ENCODE assay signal across 1 cellular context in the genomic region with DNA sequence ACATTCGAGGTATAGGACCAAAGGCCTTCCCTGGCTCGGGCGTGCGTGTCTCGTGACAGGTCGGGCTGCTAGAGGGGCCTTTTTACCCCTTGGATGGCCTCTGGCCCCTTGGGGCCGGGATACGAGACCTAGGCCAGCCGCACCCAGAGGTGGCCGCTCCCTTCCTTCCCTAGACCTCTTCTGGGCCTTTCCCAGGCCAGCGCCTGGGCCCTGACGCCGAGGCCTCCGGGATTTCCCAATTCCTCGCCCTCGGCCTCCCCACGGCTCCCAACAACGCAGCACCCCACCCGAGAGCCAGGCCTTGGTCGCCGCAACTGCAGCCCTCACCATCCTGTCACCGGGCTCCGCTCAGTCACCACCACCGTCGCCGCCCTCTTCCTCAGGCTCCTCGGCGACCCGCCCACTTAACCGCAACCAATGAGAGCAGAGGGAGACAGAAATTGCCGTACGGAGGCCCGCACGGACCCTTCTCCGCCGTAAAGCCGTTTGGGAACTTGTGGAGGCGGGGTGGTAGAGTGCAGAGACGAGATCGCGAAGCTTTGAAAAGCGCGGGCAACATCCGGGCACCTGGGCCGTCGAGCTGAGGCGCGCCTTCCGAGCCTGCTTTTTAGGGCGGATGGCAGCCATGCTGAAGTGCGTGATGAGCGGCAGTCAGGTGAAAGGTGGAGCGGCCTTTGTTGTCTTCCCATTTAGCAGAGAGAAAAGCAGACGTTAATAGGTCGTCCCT.
A peak's percentile ranks its signal among the peaks of the same experiment; 100 is the strongest.
TF ChIP-seq lines count a peak whose summit lies in the region.

A gene (plus strand): TSS at position 610 of the 727 bp plus-strand sequence. CDS start 7 bp downstream, at position 617.
A gene (minus strand): TSS at position 390 of the 727 bp plus-strand sequence. CDS start 60 bp downstream, at position 330.

TF ChIP-seq in HepG2, 621 proteins besides CTCF, POLR2A, EP300 and RAD21 (continued from another document and continues in another):
- TF ChIP-seq PHB2 (IDR thresholded peaks at IDR 0.05; ENCODE audit: partially characterized antibody) (no peak), ZNF713 (CRISPR knock-in tag; IDR thresholded peaks at IDR 0.05) (peak; percentile 58; the same call in 1 of the 2 replicates), ZNF703 (CRISPR knock-in tag; IDR thresholded peaks at IDR 0.05; ENCODE audit: borderline replicate concordance) (peak; percentile 64), HNRNPH1 (optimal IDR thresholded peaks at IDR 0.05; ENCODE audit: low read depth, low read length) (no peak), ZNF766 (CRISPR knock-in tag; IDR thresholded peaks at IDR 0.05; ENCODE audit: borderline replicate concordance) (peak; percentile 99), SP140L (CRISPR knock-in tag; IDR thresholded peaks at IDR 0.05; ENCODE audit: borderline replicate concordance) (peak; percentile 86; the same call in 1 of the 2 replicates), XBP1 (CRISPR knock-in tag; IDR thresholded peaks at IDR 0.05) (no peak), ZNF7 (CRISPR knock-in tag; IDR thresholded peaks at IDR 0.05) (no peak), HOXA9 (CRISPR knock-in tag; IDR thresholded peaks at IDR 0.05; ENCODE audit: borderline replicate concordance) (peak; percentile 89; the same call in 1 of the 2 replicates), SP4 (CRISPR knock-in tag; IDR thresholded peaks at IDR 0.05) (peak; percentile 90), SRF (IDR thresholded peaks at IDR 0.05; ENCODE audit: low read depth, low read length) (0 out of 2 replicates have a peak, but pooled peaks have one; percentile 16), ZNF138 (CRISPR knock-in tag; IDR thresholded peaks at IDR 0.05; ENCODE audit: low read depth) (no peak; the same call in 1 of the 2 replicates), RFX3 (CRISPR knock-in tag; IDR thresholded peaks at IDR 0.05) (no peak), HOXA5 (CRISPR knock-in tag; IDR thresholded peaks at IDR 0.05) (peak; percentile 82; the same call in 1 of the 2 replicates), ATF1 (CRISPR knock-in tag; IDR thresholded peaks at IDR 0.05) (no peak), KDM4B (CRISPR knock-in tag; IDR thresholded peaks at IDR 0.05) (peak; percentile 31; the same call in 1 of the 2 replicates), SUZ12 (IDR thresholded peaks at IDR 0.05; ENCODE audit: low read depth, low read length) (no peak), ZNF143 (CRISPR knock-in tag; IDR thresholded peaks at IDR 0.05) (peak; percentile 78), NFYB (CRISPR knock-in tag; IDR thresholded peaks at IDR 0.05) (peak; percentile 94), ZNF253 (CRISPR knock-in tag; IDR thresholded peaks at IDR 0.05; ENCODE audit: borderline replicate concordance) (peak; percentile 90; the same call in 1 of the 2 replicates), YEATS2 (CRISPR knock-in tag; IDR thresholded peaks at IDR 0.05; ENCODE audit: borderline replicate concordance) (peak; percentile 98), FIP1L1 (IDR thresholded peaks at IDR 0.05; ENCODE audit: borderline replicate concordance, insufficient read depth, low read depth, low read length) (no peak), ZNF572 (CRISPR knock-in tag; IDR thresholded peaks at IDR 0.05) (peak; percentile 86)
- TF ChIP-seq, protein P1, sequence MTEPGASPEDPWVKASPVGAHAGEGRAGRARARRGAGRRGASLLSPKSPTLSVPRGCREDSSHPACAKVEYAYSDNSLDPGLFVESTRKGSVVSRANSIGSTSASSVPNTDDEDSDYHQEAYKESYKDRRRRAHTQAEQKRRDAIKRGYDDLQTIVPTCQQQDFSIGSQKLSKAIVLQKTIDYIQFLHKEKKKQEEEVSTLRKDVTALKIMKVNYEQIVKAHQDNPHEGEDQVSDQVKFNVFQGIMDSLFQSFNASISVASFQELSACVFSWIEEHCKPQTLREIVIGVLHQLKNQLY (CRISPR knock-in tag; IDR thresholded peaks at IDR 0.05): peak; percentile 57; the same call in 1 of the 2 replicates
- TF ChIP-seq, protein P2, sequence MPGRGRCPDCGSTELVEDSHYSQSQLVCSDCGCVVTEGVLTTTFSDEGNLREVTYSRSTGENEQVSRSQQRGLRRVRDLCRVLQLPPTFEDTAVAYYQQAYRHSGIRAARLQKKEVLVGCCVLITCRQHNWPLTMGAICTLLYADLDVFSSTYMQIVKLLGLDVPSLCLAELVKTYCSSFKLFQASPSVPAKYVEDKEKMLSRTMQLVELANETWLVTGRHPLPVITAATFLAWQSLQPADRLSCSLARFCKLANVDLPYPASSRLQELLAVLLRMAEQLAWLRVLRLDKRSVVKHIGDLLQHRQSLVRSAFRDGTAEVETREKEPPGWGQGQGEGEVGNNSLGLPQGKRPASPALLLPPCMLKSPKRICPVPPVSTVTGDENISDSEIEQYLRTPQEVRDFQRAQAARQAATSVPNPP (CRISPR knock-in tag; IDR thresholded peaks at IDR 0.05): peak; percentile 99
- TF ChIP-seq, protein P3, sequence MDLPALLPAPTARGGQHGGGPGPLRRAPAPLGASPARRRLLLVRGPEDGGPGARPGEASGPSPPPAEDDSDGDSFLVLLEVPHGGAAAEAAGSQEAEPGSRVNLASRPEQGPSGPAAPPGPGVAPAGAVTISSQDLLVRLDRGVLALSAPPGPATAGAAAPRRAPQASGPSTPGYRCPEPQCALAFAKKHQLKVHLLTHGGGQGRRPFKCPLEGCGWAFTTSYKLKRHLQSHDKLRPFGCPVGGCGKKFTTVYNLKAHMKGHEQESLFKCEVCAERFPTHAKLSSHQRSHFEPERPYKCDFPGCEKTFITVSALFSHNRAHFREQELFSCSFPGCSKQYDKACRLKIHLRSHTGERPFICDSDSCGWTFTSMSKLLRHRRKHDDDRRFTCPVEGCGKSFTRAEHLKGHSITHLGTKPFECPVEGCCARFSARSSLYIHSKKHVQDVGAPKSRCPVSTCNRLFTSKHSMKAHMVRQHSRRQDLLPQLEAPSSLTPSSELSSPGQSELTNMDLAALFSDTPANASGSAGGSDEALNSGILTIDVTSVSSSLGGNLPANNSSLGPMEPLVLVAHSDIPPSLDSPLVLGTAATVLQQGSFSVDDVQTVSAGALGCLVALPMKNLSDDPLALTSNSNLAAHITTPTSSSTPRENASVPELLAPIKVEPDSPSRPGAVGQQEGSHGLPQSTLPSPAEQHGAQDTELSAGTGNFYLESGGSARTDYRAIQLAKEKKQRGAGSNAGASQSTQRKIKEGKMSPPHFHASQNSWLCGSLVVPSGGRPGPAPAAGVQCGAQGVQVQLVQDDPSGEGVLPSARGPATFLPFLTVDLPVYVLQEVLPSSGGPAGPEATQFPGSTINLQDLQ (CRISPR knock-in tag; IDR thresholded peaks at IDR 0.05): peak; percentile 97; the same call in 1 of the 2 replicates
- TF ChIP-seq, protein P4, sequence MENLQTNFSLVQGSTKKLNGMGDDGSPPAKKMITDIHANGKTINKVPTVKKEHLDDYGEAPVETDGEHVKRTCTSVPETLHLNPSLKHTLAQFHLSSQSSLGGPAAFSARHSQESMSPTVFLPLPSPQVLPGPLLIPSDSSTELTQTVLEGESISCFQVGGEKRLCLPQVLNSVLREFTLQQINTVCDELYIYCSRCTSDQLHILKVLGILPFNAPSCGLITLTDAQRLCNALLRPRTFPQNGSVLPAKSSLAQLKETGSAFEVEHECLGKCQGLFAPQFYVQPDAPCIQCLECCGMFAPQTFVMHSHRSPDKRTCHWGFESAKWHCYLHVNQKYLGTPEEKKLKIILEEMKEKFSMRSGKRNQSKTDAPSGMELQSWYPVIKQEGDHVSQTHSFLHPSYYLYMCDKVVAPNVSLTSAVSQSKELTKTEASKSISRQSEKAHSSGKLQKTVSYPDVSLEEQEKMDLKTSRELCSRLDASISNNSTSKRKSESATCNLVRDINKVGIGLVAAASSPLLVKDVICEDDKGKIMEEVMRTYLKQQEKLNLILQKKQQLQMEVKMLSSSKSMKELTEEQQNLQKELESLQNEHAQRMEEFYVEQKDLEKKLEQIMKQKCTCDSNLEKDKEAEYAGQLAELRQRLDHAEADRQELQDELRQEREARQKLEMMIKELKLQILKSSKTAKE (CRISPR knock-in tag; IDR thresholded peaks at IDR 0.05; ENCODE audit: borderline replicate concordance): no peak; the same call in 1 of the 2 replicates
- TF ChIP-seq, protein P5, sequence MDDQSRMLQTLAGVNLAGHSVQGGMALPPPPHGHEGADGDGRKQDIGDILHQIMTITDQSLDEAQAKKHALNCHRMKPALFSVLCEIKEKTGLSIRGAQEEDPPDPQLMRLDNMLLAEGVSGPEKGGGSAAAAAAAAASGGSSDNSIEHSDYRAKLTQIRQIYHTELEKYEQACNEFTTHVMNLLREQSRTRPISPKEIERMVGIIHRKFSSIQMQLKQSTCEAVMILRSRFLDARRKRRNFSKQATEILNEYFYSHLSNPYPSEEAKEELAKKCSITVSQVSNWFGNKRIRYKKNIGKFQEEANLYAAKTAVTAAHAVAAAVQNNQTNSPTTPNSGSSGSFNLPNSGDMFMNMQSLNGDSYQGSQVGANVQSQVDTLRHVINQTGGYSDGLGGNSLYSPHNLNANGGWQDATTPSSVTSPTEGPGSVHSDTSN (CRISPR knock-in tag; IDR thresholded peaks at IDR 0.05; ENCODE audit: borderline replicate concordance): peak; percentile 89
- TF ChIP-seq, protein P6, sequence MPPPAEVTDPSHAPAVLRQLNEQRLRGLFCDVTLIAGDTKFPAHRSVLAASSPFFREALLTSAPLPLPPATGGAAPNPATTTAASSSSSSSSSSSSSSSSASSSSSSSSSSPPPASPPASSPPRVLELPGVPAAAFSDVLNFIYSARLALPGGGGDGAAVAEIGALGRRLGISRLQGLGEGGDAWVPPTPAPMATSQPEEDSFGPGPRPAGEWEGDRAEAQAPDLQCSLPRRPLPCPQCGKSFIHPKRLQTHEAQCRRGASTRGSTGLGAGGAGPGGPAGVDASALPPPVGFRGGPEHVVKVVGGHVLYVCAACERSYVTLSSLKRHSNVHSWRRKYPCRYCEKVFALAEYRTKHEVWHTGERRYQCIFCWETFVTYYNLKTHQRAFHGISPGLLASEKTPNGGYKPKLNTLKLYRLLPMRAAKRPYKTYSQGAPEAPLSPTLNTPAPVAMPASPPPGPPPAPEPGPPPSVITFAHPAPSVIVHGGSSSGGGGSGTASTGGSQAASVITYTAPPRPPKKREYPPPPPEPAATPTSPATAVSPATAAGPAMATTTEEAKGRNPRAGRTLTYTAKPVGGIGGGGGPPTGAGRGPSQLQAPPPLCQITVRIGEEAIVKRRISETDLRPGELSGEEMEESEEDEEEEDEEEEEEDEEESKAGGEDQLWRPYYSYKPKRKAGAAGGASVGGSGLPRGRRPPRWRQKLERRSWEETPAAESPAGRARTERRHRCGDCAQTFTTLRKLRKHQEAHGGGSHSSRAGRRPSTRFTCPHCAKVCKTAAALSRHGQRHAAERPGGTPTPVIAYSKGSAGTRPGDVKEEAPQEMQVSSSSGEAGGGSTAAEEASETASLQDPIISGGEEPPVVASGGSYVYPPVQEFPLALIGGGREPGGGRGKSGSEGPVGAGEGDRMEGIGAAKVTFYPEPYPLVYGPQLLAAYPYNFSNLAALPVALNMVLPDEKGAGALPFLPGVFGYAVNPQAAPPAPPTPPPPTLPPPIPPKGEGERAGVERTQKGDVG (CRISPR knock-in tag; IDR thresholded peaks at IDR 0.05; ENCODE audit: borderline replicate concordance): peak; percentile 99
- TF ChIP-seq, protein P7, sequence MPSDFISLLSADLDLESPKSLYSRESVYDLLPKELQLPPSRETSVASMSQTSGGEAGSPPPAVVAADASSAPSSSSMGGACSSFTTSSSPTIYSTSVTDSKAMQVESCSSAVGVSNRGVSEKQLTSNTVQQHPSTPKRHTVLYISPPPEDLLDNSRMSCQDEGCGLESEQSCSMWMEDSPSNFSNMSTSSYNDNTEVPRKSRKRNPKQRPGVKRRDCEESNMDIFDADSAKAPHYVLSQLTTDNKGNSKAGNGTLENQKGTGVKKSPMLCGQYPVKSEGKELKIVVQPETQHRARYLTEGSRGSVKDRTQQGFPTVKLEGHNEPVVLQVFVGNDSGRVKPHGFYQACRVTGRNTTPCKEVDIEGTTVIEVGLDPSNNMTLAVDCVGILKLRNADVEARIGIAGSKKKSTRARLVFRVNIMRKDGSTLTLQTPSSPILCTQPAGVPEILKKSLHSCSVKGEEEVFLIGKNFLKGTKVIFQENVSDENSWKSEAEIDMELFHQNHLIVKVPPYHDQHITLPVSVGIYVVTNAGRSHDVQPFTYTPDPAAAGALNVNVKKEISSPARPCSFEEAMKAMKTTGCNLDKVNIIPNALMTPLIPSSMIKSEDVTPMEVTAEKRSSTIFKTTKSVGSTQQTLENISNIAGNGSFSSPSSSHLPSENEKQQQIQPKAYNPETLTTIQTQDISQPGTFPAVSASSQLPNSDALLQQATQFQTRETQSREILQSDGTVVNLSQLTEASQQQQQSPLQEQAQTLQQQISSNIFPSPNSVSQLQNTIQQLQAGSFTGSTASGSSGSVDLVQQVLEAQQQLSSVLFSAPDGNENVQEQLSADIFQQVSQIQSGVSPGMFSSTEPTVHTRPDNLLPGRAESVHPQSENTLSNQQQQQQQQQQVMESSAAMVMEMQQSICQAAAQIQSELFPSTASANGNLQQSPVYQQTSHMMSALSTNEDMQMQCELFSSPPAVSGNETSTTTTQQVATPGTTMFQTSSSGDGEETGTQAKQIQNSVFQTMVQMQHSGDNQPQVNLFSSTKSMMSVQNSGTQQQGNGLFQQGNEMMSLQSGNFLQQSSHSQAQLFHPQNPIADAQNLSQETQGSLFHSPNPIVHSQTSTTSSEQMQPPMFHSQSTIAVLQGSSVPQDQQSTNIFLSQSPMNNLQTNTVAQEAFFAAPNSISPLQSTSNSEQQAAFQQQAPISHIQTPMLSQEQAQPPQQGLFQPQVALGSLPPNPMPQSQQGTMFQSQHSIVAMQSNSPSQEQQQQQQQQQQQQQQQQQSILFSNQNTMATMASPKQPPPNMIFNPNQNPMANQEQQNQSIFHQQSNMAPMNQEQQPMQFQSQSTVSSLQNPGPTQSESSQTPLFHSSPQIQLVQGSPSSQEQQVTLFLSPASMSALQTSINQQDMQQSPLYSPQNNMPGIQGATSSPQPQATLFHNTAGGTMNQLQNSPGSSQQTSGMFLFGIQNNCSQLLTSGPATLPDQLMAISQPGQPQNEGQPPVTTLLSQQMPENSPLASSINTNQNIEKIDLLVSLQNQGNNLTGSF (CRISPR knock-in tag; IDR thresholded peaks at IDR 0.05): peak; percentile 97
- TF ChIP-seq, protein P8, sequence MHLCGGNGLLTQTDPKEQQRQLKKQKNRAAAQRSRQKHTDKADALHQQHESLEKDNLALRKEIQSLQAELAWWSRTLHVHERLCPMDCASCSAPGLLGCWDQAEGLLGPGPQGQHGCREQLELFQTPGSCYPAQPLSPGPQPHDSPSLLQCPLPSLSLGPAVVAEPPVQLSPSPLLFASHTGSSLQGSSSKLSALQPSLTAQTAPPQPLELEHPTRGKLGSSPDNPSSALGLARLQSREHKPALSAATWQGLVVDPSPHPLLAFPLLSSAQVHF (CRISPR knock-in tag; IDR thresholded peaks at IDR 0.05): peak; percentile 94; the same call in 1 of the 2 replicates
- TF ChIP-seq, protein P9, sequence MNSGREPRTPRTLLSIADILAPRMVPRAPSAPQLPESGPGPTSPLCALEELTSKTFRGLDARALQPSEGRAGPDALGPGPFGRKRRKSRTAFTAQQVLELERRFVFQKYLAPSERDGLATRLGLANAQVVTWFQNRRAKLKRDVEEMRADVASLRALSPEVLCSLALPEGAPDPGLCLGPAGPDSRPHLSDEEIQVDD (CRISPR knock-in tag; IDR thresholded peaks at IDR 0.05; ENCODE audit: borderline replicate concordance): peak; percentile 94; the same call in 1 of the 2 replicates
- TF ChIP-seq, protein P10, sequence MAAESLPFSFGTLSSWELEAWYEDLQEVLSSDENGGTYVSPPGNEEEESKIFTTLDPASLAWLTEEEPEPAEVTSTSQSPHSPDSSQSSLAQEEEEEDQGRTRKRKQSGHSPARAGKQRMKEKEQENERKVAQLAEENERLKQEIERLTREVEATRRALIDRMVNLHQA (CRISPR knock-in tag; IDR thresholded peaks at IDR 0.05): no peak
- TF ChIP-seq, protein P11, sequence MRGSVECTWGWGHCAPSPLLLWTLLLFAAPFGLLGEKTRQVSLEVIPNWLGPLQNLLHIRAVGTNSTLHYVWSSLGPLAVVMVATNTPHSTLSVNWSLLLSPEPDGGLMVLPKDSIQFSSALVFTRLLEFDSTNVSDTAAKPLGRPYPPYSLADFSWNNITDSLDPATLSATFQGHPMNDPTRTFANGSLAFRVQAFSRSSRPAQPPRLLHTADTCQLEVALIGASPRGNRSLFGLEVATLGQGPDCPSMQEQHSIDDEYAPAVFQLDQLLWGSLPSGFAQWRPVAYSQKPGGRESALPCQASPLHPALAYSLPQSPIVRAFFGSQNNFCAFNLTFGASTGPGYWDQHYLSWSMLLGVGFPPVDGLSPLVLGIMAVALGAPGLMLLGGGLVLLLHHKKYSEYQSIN (CRISPR knock-in tag; IDR thresholded peaks at IDR 0.05; ENCODE audit: borderline replicate concordance): no peak
